8 cellular contexts compared by ENCODE assay signal in genomic region chr5:115170924-115171510, GRCh38. TPM values are rescaled to one million over a fixed set of nuclear protein-coding genes. Genes with fewer than 3 reads are reported as not detected.
DNase-seq lines count a peak whose midpoint lies in the region; ATAC-seq, FAIRE-seq and TF ChIP-seq lines count a peak whose summit lies in the region.

No MANE protein-coding gene starts in this region.

- peak overlapping the region; percentile 72 for H3K4me2 ChIP-seq in keratinocyte (ENCODE audit: control insufficient read depth, extremely low read depth, insufficient read depth, low read depth, low read length)

- TF ChIP-seq CTCF in WERI-Rb-1 (IDR thresholded peaks at IDR 0.05; ENCODE audit: low read depth, low read length) = no peak
- TF ChIP-seq CTCF in keratinocyte (optimal IDR thresholded peaks at IDR 0.05 in 1 of 3, IDR thresholded peaks at IDR 0.05 in 1 of 3, conservative IDR thresholded peaks at IDR 0.05 in 1 of 3; ENCODE audit: extremely low read depth in 1 of 3, insufficient read depth in 2 of 3, low read length in 3 of 3) = no peak
- no peak for TF ChIP-seq CTCF in suprapubic skin (IDR thresholded peaks at IDR 0.05)

- ATAC-seq in GM18873 (IDR thresholded peaks at IDR 0.05; ENCODE audit: low FRiP score, unreplicated experiment) = no peak
- ATAC-seq in HG02852 (IDR thresholded peaks at IDR 0.05; ENCODE audit: unreplicated experiment) = no peak
- ATAC-seq in HG02840 (IDR thresholded peaks at IDR 0.05; ENCODE audit: low FRiP score, unreplicated experiment) = no peak

- H3K4me1 Mint-ChIP-seq in activated CD4-positive, alpha-beta T cell treated with anti-CD3 and anti-CD28 coated beads, Interleukin-2, amount 10 ng/mL, durations not matched to agents 7 days and 5 days = peaks cover 15% of the 10 kb centered on the region

- 33% methylated on average over 16 of the region's 16 CpGs for WGBS in suprapubic skin

- no peak for DNase-seq in activated CD4-positive, alpha-beta T cell treated with anti-CD3 and anti-CD28 coated beads, Interleukin-2, amount 10 ng/mL, durations not matched to agents 7 days and 5 days
- no peak for DNase-seq in activated CD4-positive, alpha-beta T cell treated with anti-CD3 and anti-CD28 coated beads for 4 hours
- DNase-seq in WERI-Rb-1 (peak; percentile 86), keratinocyte (ENCODE audit: low read depth, low spot score) (no peak), suprapubic skin (ENCODE audit: low spot score in 2 of 2) (no peak)

- no peaks in the 10 kb centered on the region for H3K79me2 ChIP-seq in keratinocyte (ENCODE audit: control insufficient read depth, insufficient read depth, low read length)

- dilution Hi-C loops in keratinocyte (cut with MboI; ENCODE audit: extremely low pct_ligation_motif_present, low sequenced_read_pairs) = no loop called here

- peak overlapping the region; percentile 86 for H3K4me3 ChIP-seq in WERI-Rb-1 (ENCODE audit: low read depth, low read length)
- peak overlapping the region in 1 of 3 experiments; percentile 61 for H3K4me3 ChIP-seq in keratinocyte (ENCODE audit: control insufficient read depth in 2 of 3, extremely low read depth in 1 of 3, insufficient read depth in 2 of 3, low read depth in 1 of 3, low read length in 3 of 3)
- H3K4me3 ChIP-seq in suprapubic skin = peak overlapping the region; percentile 80

- H3K9me1 ChIP-seq in keratinocyte (ENCODE audit: control insufficient read depth, extremely low read depth, insufficient read depth, low read length) = no peaks in the 10 kb centered on the region

- peaks cover 12% of the 10 kb centered on the region for H3K4me1 ChIP-seq in keratinocyte (ENCODE audit: control insufficient read depth, extremely low read depth, insufficient read depth, low read length)
- H3K4me1 ChIP-seq in suprapubic skin = peaks cover 23% of the 10 kb centered on the region

- H3K27me3 Mint-ChIP-seq in activated CD4-positive, alpha-beta T cell treated with anti-CD3 and anti-CD28 coated beads, Interleukin-2, amount 10 ng/mL, durations not matched to agents 7 days and 5 days = peaks cover 63% of the 10 kb centered on the region

- POLR2A ChIA-PET in activated CD4-positive, alpha-beta T cell treated with anti-CD3 and anti-CD28 coated beads, Interleukin-2, amount 10 ng/mL, durations not matched to agents 7 days and 5 days (lab: Charles Lee) = no interaction called here

- peak overlapping the region; percentile 94 for H3K27ac ChIP-seq in WERI-Rb-1
- H3K27ac ChIP-seq in keratinocyte (ENCODE audit: control insufficient read depth, insufficient read depth, low read length) = no peak overlapping the region
- H3K27ac ChIP-seq in suprapubic skin = no peak overlapping the region

- no peaks in the 10 kb centered on the region for H4K20me1 ChIP-seq in keratinocyte (ENCODE audit: control insufficient read depth, extremely low read depth, insufficient read depth, low read length)

- no peak overlapping the region for H2AFZ ChIP-seq in keratinocyte (ENCODE audit: control insufficient read depth, low read length)

- H3K36me3 Mint-ChIP-seq in activated CD4-positive, alpha-beta T cell treated with anti-CD3 and anti-CD28 coated beads, Interleukin-2, amount 10 ng/mL, durations not matched to agents 7 days and 5 days (ENCODE audit: low read depth) = peaks cover 3% of the 10 kb centered on the region

- H3K9me3 Mint-ChIP-seq in activated CD4-positive, alpha-beta T cell treated with anti-CD3 and anti-CD28 coated beads, Interleukin-2, amount 10 ng/mL, durations not matched to agents 7 days and 5 days = peaks cover 13% of the 10 kb centered on the region

- no peak for TF ChIP-seq EP300 in suprapubic skin (IDR thresholded peaks at IDR 0.05)

- H3K9ac ChIP-seq in keratinocyte (ENCODE audit: control insufficient read depth, extremely low read depth, insufficient read depth, low read length) = no peak overlapping the region

- CTCF ChIA-PET in activated CD4-positive, alpha-beta T cell treated with anti-CD3 and anti-CD28 coated beads, Interleukin-2, amount 10 ng/mL, durations not matched to agents 7 days and 5 days (lab: Charles Lee) = interaction anchor here (1.0 kb wide), 1 partner anchor 11 kb away, joined by 4 read pairs; no protein-coding TSS in a partner anchor

- FAIRE-seq in keratinocyte (lab: Jason Lieb, UNC) = no peak

- H3K4me3 Mint-ChIP-seq in activated CD4-positive, alpha-beta T cell treated with anti-CD3 and anti-CD28 coated beads, Interleukin-2, amount 10 ng/mL, durations not matched to agents 7 days and 5 days = peak overlapping the region; percentile 68

- TF ChIP-seq POLR2A in suprapubic skin (IDR thresholded peaks at IDR 0.05) = no peak

- H3K27ac Mint-ChIP-seq in activated CD4-positive, alpha-beta T cell treated with anti-CD3 and anti-CD28 coated beads, Interleukin-2, amount 10 ng/mL, durations not matched to agents 7 days and 5 days = no peak overlapping the region

- peaks cover 4% of the 10 kb centered on the region for H3K9me3 ChIP-seq in WERI-Rb-1 (ENCODE audit: severe bottlenecking)
- no peaks in the 10 kb centered on the region for H3K9me3 ChIP-seq in keratinocyte (ENCODE audit: control insufficient read depth, low read depth, low read length)
- H3K9me3 ChIP-seq in suprapubic skin = no peaks in the 10 kb centered on the region

- H3K27me3 ChIP-seq in WERI-Rb-1 (ENCODE audit: insufficient read depth, low read depth, severe bottlenecking) (no peaks in the 10 kb centered on the region), keratinocyte (ENCODE audit: control insufficient read depth, extremely low read depth, insufficient read depth, low read length) (peaks cover 16% of the 10 kb centered on the region), suprapubic skin (peaks cover 38% of the 10 kb centered on the region)

- H3K36me3 ChIP-seq in WERI-Rb-1 (peaks cover 21% of the 10 kb centered on the region), keratinocyte (ENCODE audit: control insufficient read depth in 2 of 2, extremely low read depth in 1 of 2, insufficient read depth in 2 of 2, low read length in 2 of 2) (no peaks in the 10 kb centered on the region), suprapubic skin (no peaks in the 10 kb centered on the region)

RNA-seq across cellular contexts. Expression of gene TRIM36, which starts 1.3 kb away (rescaled TPM):
- not detected for total RNA-seq in activated CD4-positive, alpha-beta T cell treated with anti-CD3 and anti-CD28 coated beads, Interleukin-2, amount 10 ng/mL, durations not matched to agents 7 days and 5 days
- 2.0 to 2.4 TPM (median 2.2 TPM) in 3 replicates for polyA plus RNA-seq in keratinocyte
- polyA plus RNA-seq in keratinocyte (2011; ENCODE audit: low read depth) = 0.62 TPM
- 1.1 and 2.7 TPM in 2 replicates for polyA plus RNA-seq in keratinocyte (2011; cell fraction: cytosol; rRNA removed)
- polyA plus RNA-seq in keratinocyte (2011; cell fraction: nucleus; rRNA removed) = 2.3 and 3.8 TPM in 2 replicates
- 0.61 and 0.89 TPM in 2 replicates for polyA plus RNA-seq in keratinocyte (2012; ENCODE audit: low replicate concordance)
- polyA minus RNA-seq in keratinocyte = 2.9 to 8.1 TPM (median 3.2 TPM) in 3 replicates
- 0.96 TPM for polyA minus RNA-seq in keratinocyte (2011; cell fraction: cytosol; rRNA and poly(A)+ RNA removed)
- 1.8 and 7.8 TPM in 2 replicates for polyA minus RNA-seq in keratinocyte (2011; cell fraction: nucleus; rRNA and poly(A)+ RNA removed)
- total RNA-seq in suprapubic skin = 1 to 10 TPM; 1.1 to 4.0 (median 2.0) TPM
